ENCODE assay signal across 1 cellular context in the genomic region with DNA sequence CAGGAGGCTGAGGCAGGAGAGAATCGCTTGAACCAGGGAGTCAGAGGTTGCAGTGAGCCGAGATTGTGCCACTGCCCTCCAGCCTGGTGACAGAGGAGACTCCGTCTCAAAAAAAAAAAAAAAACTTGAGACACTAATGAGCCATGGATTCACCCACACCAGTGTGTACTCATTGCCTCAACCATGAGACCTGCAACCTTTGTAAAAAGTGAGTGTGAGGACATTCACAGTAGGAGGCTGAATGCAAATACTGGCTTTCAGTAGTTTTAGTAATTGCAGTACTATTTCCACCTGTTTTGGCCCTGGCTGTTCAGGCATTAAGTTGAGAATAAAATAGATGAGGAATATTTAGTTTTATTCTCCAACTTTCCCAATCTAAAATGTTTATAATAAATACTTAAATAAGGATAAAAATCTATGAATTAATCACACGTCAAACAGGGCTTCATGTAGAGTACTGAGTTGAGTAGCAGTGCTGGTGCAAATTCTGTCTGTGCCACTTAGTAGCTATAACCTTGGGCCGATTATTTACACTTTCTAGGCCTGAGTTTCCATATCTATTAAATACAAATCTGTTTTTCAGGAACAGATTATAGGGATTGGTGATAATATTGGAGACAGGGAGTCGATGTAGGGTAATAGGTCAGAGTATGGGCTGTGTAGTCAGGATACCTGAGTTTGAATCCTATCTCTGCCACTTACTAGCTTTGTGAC.
TF ChIP-seq lines count a peak whose summit lies in the region.

No MANE protein-coding gene starts in this region.

TF ChIP-seq in GM12878, 131 proteins besides CTCF, POLR2A, EP300 and RAD21 (continued from another document):
- TF ChIP-seq, protein P1, sequence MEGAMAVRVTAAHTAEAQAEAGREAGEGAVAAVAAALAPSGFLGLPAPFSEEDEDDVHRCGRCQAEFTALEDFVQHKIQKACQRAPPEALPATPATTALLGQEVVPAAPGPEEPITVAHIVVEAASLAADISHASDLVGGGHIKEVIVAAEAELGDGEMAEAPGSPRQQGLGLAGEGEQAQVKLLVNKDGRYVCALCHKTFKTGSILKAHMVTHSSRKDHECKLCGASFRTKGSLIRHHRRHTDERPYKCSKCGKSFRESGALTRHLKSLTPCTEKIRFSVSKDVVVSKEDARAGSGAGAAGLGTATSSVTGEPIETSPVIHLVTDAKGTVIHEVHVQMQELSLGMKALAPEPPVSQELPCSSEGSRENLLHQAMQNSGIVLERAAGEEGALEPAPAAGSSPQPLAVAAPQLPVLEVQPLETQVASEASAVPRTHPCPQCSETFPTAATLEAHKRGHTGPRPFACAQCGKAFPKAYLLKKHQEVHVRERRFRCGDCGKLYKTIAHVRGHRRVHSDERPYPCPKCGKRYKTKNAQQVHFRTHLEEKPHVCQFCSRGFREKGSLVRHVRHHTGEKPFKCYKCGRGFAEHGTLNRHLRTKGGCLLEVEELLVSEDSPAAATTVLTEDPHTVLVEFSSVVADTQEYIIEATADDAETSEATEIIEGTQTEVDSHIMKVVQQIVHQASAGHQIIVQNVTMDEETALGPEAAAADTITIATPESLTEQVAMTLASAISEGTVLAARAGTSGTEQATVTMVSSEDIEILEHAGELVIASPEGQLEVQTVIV (IDR thresholded peaks at IDR 0.05; ENCODE audit: borderline replicate concordance, partially characterized antibody) = no peak
- no peak for TF ChIP-seq PKNOX1 (IDR thresholded peaks at IDR 0.05)
- no peak for TF ChIP-seq MYC (IDR thresholded peaks at IDR 0.05; ENCODE audit: insufficient read depth, insufficient read length, insufficient replicate concordance, low read length, severe bottlenecking)
- no peak for TF ChIP-seq RELA (IDR thresholded peaks at IDR 0.05; ENCODE audit: borderline replicate concordance, partially characterized antibody)
- no peak for TF ChIP-seq MEF2B (IDR thresholded peaks at IDR 0.05; ENCODE audit: partially characterized antibody, poor library complexity, severe bottlenecking)
